Comparison of ENCODE assay signal across 10 cellular contexts in the genomic region with DNA sequence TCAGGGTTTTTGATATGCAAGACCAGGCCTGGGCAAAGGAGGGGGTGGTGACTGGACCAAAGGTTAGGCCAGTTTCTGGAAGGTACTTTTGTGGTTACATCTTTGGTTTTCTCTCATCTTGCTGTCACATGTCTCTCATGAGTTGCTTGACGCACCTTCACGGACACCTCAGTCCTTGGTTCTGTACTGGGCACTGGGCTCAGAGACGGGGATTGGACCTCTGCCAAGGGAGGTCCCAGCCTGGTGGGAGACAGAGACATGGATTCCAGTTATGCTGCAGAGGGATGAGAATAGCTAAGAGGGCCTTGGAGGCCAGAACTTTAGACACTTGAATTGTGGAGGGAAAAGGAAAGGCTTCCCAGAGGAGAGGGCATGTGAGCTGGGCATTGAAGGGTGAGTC. TPM values are rescaled to one million over a fixed set of nuclear protein-coding genes. Genes with fewer than 3 reads are reported as not detected.
DNase-seq lines count a peak whose midpoint lies in the region; ATAC-seq, FAIRE-seq and TF ChIP-seq lines count a peak whose summit lies in the region.
"Had no signal": no experiment of that assay in that cellular context is flagged by ENCODE, and none has a peak within 500 bp of the region (broad histone marks: within the 10 kb centered on the region; RNA-seq: fewer than 3 reads in every experiment).

No MANE protein-coding gene starts in this region.

- no peak for ATAC-seq in K562
- ATAC-seq in HG03460 (IDR thresholded peaks at IDR 0.05; ENCODE audit: unreplicated experiment) = no peak

- intact Hi-C loops in K562 (cut with micrococcal nuclease) = no loop called here
- intact Hi-C loops in CD14-positive monocyte (cut with micrococcal nuclease) = loop anchor here in 1 of 2 donors (5.0 kb wide), 1 partner anchor 53 kb away; the partner anchor contains the start of gene ALG8

- DNase-seq in AG04450 (ENCODE audit: low read depth, low spot score) = no peak
- peak; percentile 27 for DNase-seq in GM23248
- no peak for DNase-seq in K562 (ENCODE audit: extremely low read depth in 1 of 4, low spot score in 3 of 4)
- no peak for DNase-seq in GM10266 (ENCODE audit: extremely low spot score)
- DNase-seq in CD14-positive monocyte (ENCODE audit: low spot score) = no peak
- DNase-seq in hepatic stellate cell (ENCODE audit: low spot score) = no peak
- DNase-seq: stimulated activated CD4-positive, alpha-beta T cell treated with anti-CD3 and anti-CD28 coated beads, Interleukin-1b, Interleukin-23, amount 100 ng/mL, for 48 hours; SW 1271 had no signal

- H3K9me1 ChIP-seq in K562 (ENCODE audit: control insufficient read depth, insufficient read depth, low read length) = no peaks in the 10 kb centered on the region

- TF ChIP-seq RAD21 in K562 (CRISPR knock-in tag; conservative IDR thresholded peaks at IDR 0.05 in 1 of 2, IDR thresholded peaks at IDR 0.05 in 1 of 2) (no peak), neural cell (conservative IDR thresholded peaks at IDR 0.05) (no peak)

- H3K4me1 Mint-ChIP-seq in CD14-positive monocyte = peaks cover 57% of the 10 kb centered on the region

- CTCF ChIA-PET in AG04450 (lab: Charles Lee) = no interaction called here
- CTCF ChIA-PET in K562 (lab: Yijun Ruan, JAX; ENCODE audit: low intra/inter-chr PET ratio) = no interaction called here

- H3K4me3 ChIP-seq in AG04450 (ENCODE audit: low read depth, low read length) (0 out of 2 replicates have a peak overlapping the region, but pooled peaks have one; percentile 1), GM23248 (peak overlapping the region; percentile 93; the same call in 1 of the 2 replicates), K562 (no peak overlapping the region), neural cell (ENCODE audit: low read length) (peak overlapping the region; percentile 76)

- H3F3A ChIP-seq in GM23248 (ENCODE audit: insufficient read depth) (peaks cover 24% of the 10 kb centered on the region), neural cell (ENCODE audit: insufficient read depth, low read length, poor library complexity, severe bottlenecking) (no peaks in the 10 kb centered on the region)

- peaks cover under 1 to 3% (median 2%) of the 10 kb centered on the region in 3 donors for H3K27me3 Mint-ChIP-seq in CD14-positive monocyte (ENCODE audit: low read depth in 3 of 3)

- H2AFZ ChIP-seq in GM23248 = no peak overlapping the region
- no peak overlapping the region for H2AFZ ChIP-seq in K562 (ENCODE audit: low read depth, low read length)
- no peak overlapping the region for H2AFZ ChIP-seq in neural cell (ENCODE audit: low read depth, low read length)

- no peak for FAIRE-seq in K562 (lab: Jason Lieb, UNC)

- peak overlapping the region in 3 of 7 donors; percentile 10 to 50 (median 42) for H3K27ac Mint-ChIP-seq in CD14-positive monocyte

- in situ Hi-C loops in GM23248 (cut with MboI) (no loop called here), K562 (cut with MboI) (no loop called here)

- H4K20me1 ChIP-seq in GM23248 (ENCODE audit: insufficient read depth) (no peaks in the 10 kb centered on the region), K562 (replicated peaks; ENCODE audit: control insufficient read depth, insufficient read depth, low read length) (no peaks in the 10 kb centered on the region; the same call in 1 of the 2 replicates), neural cell (ENCODE audit: insufficient read depth) (no peaks in the 10 kb centered on the region)

- no peaks in the 10 kb centered on the region for H3K9me3 ChIP-seq in AG04450 (ENCODE audit: control insufficient read depth, insufficient read depth, low read length)
- no peaks in the 10 kb centered on the region for H3K9me3 ChIP-seq in GM23248 (ENCODE audit: low read depth)
- H3K9me3 ChIP-seq in K562 (replicated peaks; ENCODE audit: control insufficient read depth, insufficient read depth, low read depth, low read length) = no peaks in the 10 kb centered on the region
- H3K9me3 ChIP-seq in neural cell (ENCODE audit: low read length) = no peaks in the 10 kb centered on the region

- H3K9me3 Mint-ChIP-seq in CD14-positive monocyte = peaks cover 0 to 3% (median 0%) of the 10 kb centered on the region in 7 donors

- no TSS peak for BruUV-seq in K562 (replicated peaks; lab: Mats Ljungman, UMichigan)

- no peak overlapping the region for H3K4me3 Mint-ChIP-seq in CD14-positive monocyte

- H3K9me2 ChIP-seq in GM23248 (ENCODE audit: insufficient read depth) (no peaks in the 10 kb centered on the region), neural cell (ENCODE audit: insufficient read depth, low read length) (no peaks in the 10 kb centered on the region)

- H3K36me3 ChIP-seq in GM23248 (ENCODE audit: low read depth) = no peaks in the 10 kb centered on the region
- no peaks in the 10 kb centered on the region; the same call in 2 of the 3 replicates for H3K36me3 ChIP-seq in K562 (ENCODE audit: control insufficient read depth, insufficient read depth, low read length)
- no peaks in the 10 kb centered on the region for H3K36me3 ChIP-seq in neural cell (ENCODE audit: insufficient read depth, low read length)

- no peak for TF ChIP-seq CTCF in AG04450 (IDR thresholded peaks at IDR 0.05; ENCODE audit: low read depth, low read length)
- TF ChIP-seq CTCF in K562 (IDR thresholded peaks at IDR 0.05 in 2 of 3, conservative IDR thresholded peaks at IDR 0.05 in 1 of 3; ENCODE audit: insufficient read depth in 2 of 3, low read depth in 1 of 3, low read length in 3 of 3) = no peak
- TF ChIP-seq CTCF in neural cell (IDR thresholded peaks at IDR 0.05; ENCODE audit: poor library complexity, severe bottlenecking) = no peak
- no peak for TF ChIP-seq CTCF in GM10266 (IDR thresholded peaks at IDR 0.05; ENCODE audit: control insufficient read depth, insufficient read depth, low read depth, missing control alignments)
- no peak for TF ChIP-seq CTCF in CD14-positive monocyte (IDR thresholded peaks at IDR 0.05)

- TF ChIP-seq POLR2A in K562 (conservative IDR thresholded peaks at IDR 0.05) = no peak

- no peak for TF ChIP-seq EP300 in K562 (IDR thresholded peaks at IDR 0.05; ENCODE audit: low read length)
- no peak for TF ChIP-seq EP300 in neural cell (conservative IDR thresholded peaks at IDR 0.05; ENCODE audit: poor library complexity, severe bottlenecking)

- H3K4me2 ChIP-seq in GM23248 (ENCODE audit: unreplicated experiment) = peak overlapping the region; percentile 87
- no peak overlapping the region for H3K4me2 ChIP-seq in K562 (ENCODE audit: insufficient read depth, low read length)
- peak overlapping the region; percentile 78 for H3K4me2 ChIP-seq in neural cell (ENCODE audit: low read length)

- H3K9ac ChIP-seq in GM23248 (peak overlapping the region; percentile 84; the same call in 1 of the 2 replicates), K562 (ENCODE audit: insufficient read depth in 1 of 2, low read depth in 2 of 2, low read length in 2 of 2) (no peak overlapping the region; a peak in 1 of 4 replicates), neural cell (ENCODE audit: low read length) (no peak overlapping the region)

- peaks cover 33 to 35% of the 10 kb centered on the region in 2 donors for H3K36me3 Mint-ChIP-seq in CD14-positive monocyte

- no peaks in the 10 kb centered on the region for H3K27me3 ChIP-seq in AG04450 (ENCODE audit: control insufficient read depth, insufficient read depth, low read length)
- no peaks in the 10 kb centered on the region for H3K27me3 ChIP-seq in GM23248 (replicated peaks; ENCODE audit: insufficient read depth)
- H3K27me3 ChIP-seq in K562 (ENCODE audit: control insufficient read depth in 2 of 2, insufficient read depth in 2 of 2, low read length in 2 of 2) = no peaks in the 10 kb centered on the region
- H3K27me3 ChIP-seq in neural cell (ENCODE audit: insufficient read depth, low read depth, low read length) = no peaks in the 10 kb centered on the region

- H3K4me1 ChIP-seq in GM23248 (ENCODE audit: insufficient read depth) = peaks cover 24% of the 10 kb centered on the region
- H3K4me1 ChIP-seq in K562 (replicated peaks in 1 of 2; ENCODE audit: control insufficient read depth in 2 of 2, insufficient read depth in 2 of 2, low read length in 2 of 2) = peaks cover 41 to 50% of the 10 kb centered on the region in 2 experiments

- POLR2A ChIA-PET in AG04450 (lab: Yijun Ruan, JAX) = no interaction called here
- POLR2A ChIA-PET in K562 (lab: Yijun Ruan, JAX) = interaction anchor here (0.6 to 1.5 kb wide), 3 partner anchors 9 to 29 kb away, joined by 3 to 4 read pairs (median 3); no protein-coding TSS in a partner anchor

- H3K27ac ChIP-seq in AG04450 (ENCODE audit: low read depth, low read length) (no peak overlapping the region), GM23248 (no peak overlapping the region), K562 (ENCODE audit: extremely low read depth, low read depth, low read length) (no peak overlapping the region), neural cell (ENCODE audit: low read length) (no peak overlapping the region)

- H3K79me2 ChIP-seq in GM23248 (ENCODE audit: insufficient read depth) = peaks cover 89% of the 10 kb centered on the region
- peaks cover 15% of the 10 kb centered on the region for H3K79me2 ChIP-seq in K562 (ENCODE audit: control insufficient read depth, insufficient read depth, low read length)
- H3K79me2 ChIP-seq in neural cell (replicated peaks; ENCODE audit: insufficient read depth, low read length) = peaks cover 14% of the 10 kb centered on the region

- WGBS in GM23248 (ENCODE audit: low coverage in 1 of 2, low lambda C conversion rate in 2 of 2, missing lambda C conversion rate in 2 of 2), 2 experiments = 69 to 70% methylated on average over 3 of the region's 3 CpGs
- 72% methylated on average over 3 of the region's 3 CpGs for WGBS in K562 (ENCODE audit: insufficient coverage, low coverage, missing lambda C conversion rate)

RNA-seq across cellular contexts. Expression of gene USP35, which starts 1.7 kb away (rescaled TPM):
- 5.5 and 6.0 TPM in 2 replicates for polyA plus RNA-seq in AG04450 (2011; rRNA removed)
- polyA minus RNA-seq in AG04450 (2011; rRNA and poly(A)+ RNA removed) = 7.2 and 10.3 TPM in 2 replicates
- 7.0 and 8.9 TPM in 2 replicates for total RNA-seq in GM23248 (2014; rRNA removed; shearing (Covaris generic))
- 2.2 and 2.7 TPM in 2 replicates for polyA plus RNA-seq in GM23248 (2016; fragmentation: Nextera tagmentation; extraction: Ambion mirVana)
- 11.2 and 24.7 TPM in 2 replicates for total RNA-seq in K562 (2011; cell fraction: chromatin; rRNA removed; ENCODE audit: low replicate concordance)
- 14.8 and 15.9 TPM in 2 replicates for total RNA-seq in K562 (2011; cell fraction: nucleolus; rRNA removed)
- 11.8 and 13.5 TPM in 2 replicates for total RNA-seq in K562 (2011; cell fraction: nucleoplasm; rRNA removed)
- 3.3 and 4.8 TPM in 2 replicates for total RNA-seq in K562 (2014; rRNA removed)
- 1.6 and 2.1 TPM in 2 replicates for total RNA-seq in K562 (2014; rRNA removed; fragmentation: Illumina TruSeq; extraction: Trizol)
- total RNA-seq in K562 (2015; rRNA removed; fragmentation: Illumina TruSeq; extraction: Trizol) = 2.4 and 3.3 TPM in 2 replicates
- 3.8 and 4.1 TPM in 2 replicates for total RNA-seq in K562 (2021)
- 3.9 and 4.4 TPM in 2 replicates for polyA plus RNA-seq in K562 (2011; rRNA removed)
- 3.2 and 3.9 TPM in 2 replicates for polyA plus RNA-seq in K562 (2011; cell fraction: cytosol; rRNA removed)
- polyA plus RNA-seq in K562 (2011; cell fraction: nucleus; rRNA removed) = 23.4 and 38.4 TPM in 2 replicates
- polyA plus RNA-seq in K562 (2012) = 3.9 and 6.0 TPM in 2 replicates
- polyA plus RNA-seq in K562 (2014; fragmentation: Illumina TruSeq; extraction: Trizol) = 3.0 and 3.6 TPM in 2 replicates
- polyA plus RNA-seq in K562 (2014; fragmentation: Nextera tagmentation; extraction: Ambion mirVana) = under 1 TPM; 0.01 to 0.07 TPM
- 3.6 and 4.0 TPM in 2 replicates for polyA plus RNA-seq in K562 (2014; rRNA removed)
- 1.7 and 1.8 TPM in 2 replicates for polyA minus RNA-seq in K562 (2011; rRNA and poly(A)+ RNA removed)
- polyA minus RNA-seq in K562 (2011; cell fraction: cytosol; rRNA and poly(A)+ RNA removed) = 1.1 and 3.0 TPM in 2 replicates
- polyA minus RNA-seq in K562 (2011; cell fraction: nucleus; rRNA and poly(A)+ RNA removed) = 6.1 and 7.2 TPM in 2 replicates
- polyA plus RNA-seq in neural cell = 12.9 and 13.9 TPM in 2 replicates
- polyA minus RNA-seq in neural cell = 18.1 and 20.2 TPM in 2 replicates
- under 1 TPM; 0.42 to 0.63 TPM for polyA plus RNA-seq in CD14-positive monocyte

RNA-seq across cellular contexts. Expression of gene KCTD21, which starts 1.9 kb away (rescaled TPM):
- polyA plus RNA-seq in AG04450 (2011; rRNA removed) = 18.4 and 19.7 TPM in 2 replicates
- 42.1 and 65.1 TPM in 2 replicates for polyA minus RNA-seq in AG04450 (2011; rRNA and poly(A)+ RNA removed)
- total RNA-seq in GM23248 (2014; rRNA removed; shearing (Covaris generic)) = 7.5 and 13.1 TPM in 2 replicates
- 5.7 and 7.6 TPM in 2 replicates for polyA plus RNA-seq in GM23248 (2016; fragmentation: Nextera tagmentation; extraction: Ambion mirVana)
- total RNA-seq in K562 (2011; cell fraction: chromatin; rRNA removed; ENCODE audit: low replicate concordance) = 3.6 and 6.5 TPM in 2 replicates
- 3.0 and 4.7 TPM in 2 replicates for total RNA-seq in K562 (2011; cell fraction: nucleolus; rRNA removed)
- 4.0 and 7.8 TPM in 2 replicates for total RNA-seq in K562 (2011; cell fraction: nucleoplasm; rRNA removed)
- 1.5 and 2.1 TPM in 2 replicates for total RNA-seq in K562 (2014; rRNA removed)
- 1.7 and 1.9 TPM in 2 replicates for total RNA-seq in K562 (2014; rRNA removed; fragmentation: Illumina TruSeq; extraction: Trizol)
- 2.0 and 2.4 TPM in 2 replicates for total RNA-seq in K562 (2015; rRNA removed; fragmentation: Illumina TruSeq; extraction: Trizol)
- 2.2 and 2.4 TPM in 2 replicates for total RNA-seq in K562 (2021)
- polyA plus RNA-seq in K562 (2011; rRNA removed) = 4.2 and 5.4 TPM in 2 replicates
- polyA plus RNA-seq in K562 (2011; cell fraction: cytosol; rRNA removed) = 5.2 and 5.6 TPM in 2 replicates
- 1.3 and 2.4 TPM in 2 replicates for polyA plus RNA-seq in K562 (2011; cell fraction: nucleus; rRNA removed)
- 4.1 and 5.4 TPM in 2 replicates for polyA plus RNA-seq in K562 (2012)
- polyA plus RNA-seq in K562 (2014; fragmentation: Illumina TruSeq; extraction: Trizol) = 3.3 and 4.3 TPM in 2 replicates
- under 1 TPM; 0.34 to 0.80 TPM for polyA plus RNA-seq in K562 (2014; fragmentation: Nextera tagmentation; extraction: Ambion mirVana)
- 1.7 and 1.8 TPM in 2 replicates for polyA plus RNA-seq in K562 (2014; rRNA removed)
- 4.0 and 5.1 TPM in 2 replicates for polyA minus RNA-seq in K562 (2011; rRNA and poly(A)+ RNA removed)
- polyA minus RNA-seq in K562 (2011; cell fraction: cytosol; rRNA and poly(A)+ RNA removed) = 2.1 and 3.5 TPM in 2 replicates
- polyA minus RNA-seq in K562 (2011; cell fraction: nucleus; rRNA and poly(A)+ RNA removed) = 1.5 and 2.0 TPM in 2 replicates
- polyA plus RNA-seq in neural cell = 1.2 and 1.4 TPM in 2 replicates
- polyA minus RNA-seq in neural cell = 2.9 and 3.6 TPM in 2 replicates
- 1 to 10 TPM; 3.2 to 5.2 TPM for polyA plus RNA-seq in CD14-positive monocyte

RNA-seq across cellular contexts. Expression of gene ALG8, which starts 50.9 kb away (rescaled TPM):
- polyA plus RNA-seq in AG04450 (2011; rRNA removed) = 58.4 and 80.0 TPM in 2 replicates
- 26.1 and 44.5 TPM in 2 replicates for polyA minus RNA-seq in AG04450 (2011; rRNA and poly(A)+ RNA removed)
- total RNA-seq in GM23248 (2014; rRNA removed; shearing (Covaris generic)) = 41.6 and 42.2 TPM in 2 replicates
- polyA plus RNA-seq in GM23248 (2016; fragmentation: Nextera tagmentation; extraction: Ambion mirVana) = 57.2 and 59.9 TPM in 2 replicates
- total RNA-seq in K562 (2011; cell fraction: chromatin; rRNA removed; ENCODE audit: low replicate concordance) = 165 and 287 TPM in 2 replicates
- total RNA-seq in K562 (2011; cell fraction: nucleolus; rRNA removed) = 180 and 196 TPM in 2 replicates
- 233 and 248 TPM in 2 replicates for total RNA-seq in K562 (2011; cell fraction: nucleoplasm; rRNA removed)
- 59.3 and 59.6 TPM in 2 replicates for total RNA-seq in K562 (2014; rRNA removed)
- total RNA-seq in K562 (2014; rRNA removed; fragmentation: Illumina TruSeq; extraction: Trizol) = 112 and 120 TPM in 2 replicates
- 92.9 and 97.8 TPM in 2 replicates for total RNA-seq in K562 (2015; rRNA removed; fragmentation: Illumina TruSeq; extraction: Trizol)
- 76.8 and 83.7 TPM in 2 replicates for total RNA-seq in K562 (2021)
- 119 and 159 TPM in 2 replicates for polyA plus RNA-seq in K562 (2011; rRNA removed)
- 61.4 and 110 TPM in 2 replicates for polyA plus RNA-seq in K562 (2011; cell fraction: cytosol; rRNA removed)
- 70.2 and 80.7 TPM in 2 replicates for polyA plus RNA-seq in K562 (2011; cell fraction: nucleus; rRNA removed)
- polyA plus RNA-seq in K562 (2012) = 63.2 and 74.2 TPM in 2 replicates
- 105 and 106 TPM in 2 replicates for polyA plus RNA-seq in K562 (2014; fragmentation: Illumina TruSeq; extraction: Trizol)
- polyA plus RNA-seq in K562 (2014; fragmentation: Nextera tagmentation; extraction: Ambion mirVana) = 100 to 1,000 TPM; 176 to 189 TPM
- 68.8 and 91.8 TPM in 2 replicates for polyA plus RNA-seq in K562 (2014; rRNA removed)
- 157 and 185 TPM in 2 replicates for polyA minus RNA-seq in K562 (2011; rRNA and poly(A)+ RNA removed)
- polyA minus RNA-seq in K562 (2011; cell fraction: cytosol; rRNA and poly(A)+ RNA removed) = 34.0 and 66.0 TPM in 2 replicates
- polyA minus RNA-seq in K562 (2011; cell fraction: nucleus; rRNA and poly(A)+ RNA removed) = 44.8 and 66.9 TPM in 2 replicates
- 35.7 and 42.1 TPM in 2 replicates for polyA plus RNA-seq in neural cell
- 32.1 and 33.7 TPM in 2 replicates for polyA minus RNA-seq in neural cell
- 10 to 100 TPM; 40.6 to 41.7 TPM for polyA plus RNA-seq in CD14-positive monocyte
